Comparison of ENCODE assay signal across 19 cellular contexts in genomic region chr11:76159983-76160661, GRCh38. TPM values are rescaled to one million over a fixed set of nuclear protein-coding genes. Genes with fewer than 3 reads are reported as not detected.
DNase-seq lines count a peak whose midpoint lies in the region; ATAC-seq and TF ChIP-seq lines count a peak whose summit lies in the region.
"Had no signal": no experiment of that assay in that cellular context is flagged by ENCODE, and none has a peak within 500 bp of the region (broad histone marks: within the 10 kb centered on the region; RNA-seq: fewer than 3 reads in every experiment).

No MANE protein-coding gene starts in this region.

- intact Hi-C loops in lower lobe of right lung (cut with DNase I) = loop anchor here (10.0 kb wide), 1 partner anchor 265 kb away; no protein-coding TSS in a partner anchor

- ATAC-seq in lower lobe of right lung = no peak
- ATAC-seq in GM18498 (IDR thresholded peaks at IDR 0.05; ENCODE audit: unreplicated experiment) = no peak
- ATAC-seq in HG03139 (IDR thresholded peaks at IDR 0.05; ENCODE audit: unreplicated experiment) = no peak
- ATAC-seq: stimulated activated naive CD8-positive, alpha-beta T cell treated with anti-CD3 and anti-CD28 coated beads, Interleukin-15, amount 100 ng/mL, for 72 hours had no signal

- no peak overlapping the region for H3K4me3 ChIP-seq in lower lobe of right lung
- H3K4me3 ChIP-seq: heart right ventricle had no signal

- peaks cover 14% of the 10 kb centered on the region for H3K4me1 ChIP-seq in lower lobe of right lung

- H3K27ac ChIP-seq in lower lobe of right lung = no peak overlapping the region
- H3K27ac ChIP-seq: 22Rv1, heart right ventricle had no signal

- H3K9me3 ChIP-seq in lower lobe of right lung = no peaks in the 10 kb centered on the region
- H3K9me3 ChIP-seq: heart right ventricle had no signal

- peak; percentile 73 for DNase-seq in DMS 273 (lab: John Stamatoyannopoulos, UW; ENCODE audit: unreplicated experiment)
- no peak for DNase-seq in DMS 273 treated with DMSO at 0.1 percent for 48 hours (lab: John Stamatoyannopoulos, UW)
- DNase-seq in NCI-H1417 (lab: John Stamatoyannopoulos, UW) = peak in 2 of 3 experiments; percentile 91 to 96
- peak; percentile 49 for DNase-seq in NCI-H524 treated with DMSO at 0.1 percent for 48 hours (lab: John Stamatoyannopoulos, UW)
- peak; percentile 34 for DNase-seq in lower lobe of right lung
- no peak for DNase-seq in activated CD4-positive, CD25-positive, alpha-beta regulatory T cell (lab: John Stamatoyannopoulos, UW)
- DNase-seq: activated CD4-positive, alpha-beta T cell treated with anti-CD3 and anti-CD28 coated beads for 1 hour; amygdala; heart right ventricle; Kasumi-1; mesenchymal stem cell; NCI-H1436 treated with DMSO at 0.1 percent for 48 hours; retina; stimulated activated CD4-positive, alpha-beta T cell treated with anti-CD3 and anti-CD28 coated beads, Interleukin-15, amount 100 ng/mL, for 24 hours; stimulated activated naive CD8-positive, alpha-beta T cell treated with anti-CD3 and anti-CD28 coated beads, Interleukin-15, amount 100 ng/mL, for 72 hours had no signal

- H3K36me3 ChIP-seq in lower lobe of right lung = no peaks in the 10 kb centered on the region
- H3K36me3 ChIP-seq: heart right ventricle had no signal

- no peak for TF ChIP-seq CTCF in lower lobe of right lung (IDR thresholded peaks at IDR 0.05)

- H3K27me3 ChIP-seq in lower lobe of right lung (ENCODE audit: low read depth) = no peaks in the 10 kb centered on the region
- H3K27me3 ChIP-seq: heart right ventricle had no signal

RNA-seq across cellular contexts. Expression of gene WNT11, which starts 46.2 kb away (rescaled TPM):
- total RNA-seq in lower lobe of right lung = 9.2 TPM
- total RNA-seq: T-helper 2 cell treated with Interferon-gamma antibody and Interleukin-4, amounts not matched to agents 100 ng/mL and 5 ng/mL, for 36 hours had no signal

Comparison
In these comparisons a context has a peak if more than half of its experiments do, and no peak if none do; other contexts are left out.
1. DNase-seq: peak in DMS 273 (single experiment), NCI-H1417 (2 of 3), NCI-H524 treated with DMSO at 0.1 percent for 48 hours (single experiment) and lower lobe of right lung (single experiment); none in DMS 273 treated with DMSO at 0.1 percent for 48 hours (single experiment) and activated CD4-positive, CD25-positive, alpha-beta regulatory T cell (0 of 4).